Comparison of ENCODE assay signal across 8 cellular contexts in the genomic region with DNA sequence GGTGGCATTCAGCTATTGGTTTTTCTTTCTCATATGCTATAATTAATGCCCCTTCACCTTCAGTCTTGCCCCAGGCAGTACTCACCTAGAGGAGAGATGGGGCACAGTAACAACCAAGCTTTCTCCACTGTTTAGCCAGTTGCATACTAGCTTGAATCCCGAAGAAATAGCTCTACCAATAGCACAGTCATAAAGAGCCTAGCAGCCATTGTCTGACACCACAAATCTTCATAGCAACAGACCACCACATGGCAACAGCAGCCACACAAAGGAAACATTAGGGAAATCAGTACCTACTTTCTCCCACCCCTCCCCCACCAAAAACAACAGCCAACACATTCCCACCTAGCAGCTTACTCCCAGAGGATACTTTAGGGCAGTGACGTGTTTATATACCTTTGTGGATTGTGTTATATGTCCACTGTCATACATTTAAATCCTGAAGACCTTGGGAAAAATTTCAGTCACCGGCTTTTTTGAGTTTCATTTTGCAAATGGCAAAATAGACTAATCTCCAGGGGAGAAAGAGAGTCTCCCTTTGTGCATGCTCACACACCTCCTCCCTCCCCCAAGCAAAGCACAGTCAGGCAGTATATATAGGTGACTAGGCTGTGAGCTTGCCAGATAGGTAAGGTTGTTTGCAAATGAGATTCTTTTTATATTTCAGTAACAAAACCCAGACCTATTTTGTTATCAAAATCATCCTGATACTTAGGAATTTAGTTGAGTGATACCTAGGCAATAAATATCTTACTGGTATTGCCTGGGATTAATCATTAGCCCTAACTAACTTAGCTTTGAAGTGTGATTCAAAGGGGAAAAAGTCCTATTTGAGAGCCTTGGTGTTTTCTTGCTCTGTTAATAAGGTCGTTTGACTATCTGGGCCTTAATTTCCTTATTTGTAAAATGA.
DNase-seq lines count a peak whose midpoint lies in the region; ATAC-seq and TF ChIP-seq lines count a peak whose summit lies in the region.

No MANE protein-coding gene starts in this region.

- DNase-seq in activated T-cell treated with anti-CD3 and anti-CD28 coated beads, Interleukin-2, amount 50 U/mL, for 4 hours, result no peak
- no peak for DNase-seq in activated T-cell treated with anti-CD3 and anti-CD28 coated beads, Interleukin-2, amount 50 U/mL, for 1 hour
- peak; percentile 85 for DNase-seq in NT2/D1 (ENCODE audit: low read depth, low spot score)
- DNase-seq in endothelial cell (ENCODE audit: low spot score), result peak; percentile 74
- DNase-seq in osteoblast (ENCODE audit: insufficient read length, low spot score, missing footprints), result no peak
- DNase-seq in AG08395 (ENCODE audit: low spot score), result no peak
- DNase-seq in hepatic stellate cell (ENCODE audit: low spot score), result no peak

- H3K27ac Mint-ChIP-seq in endothelial cell (ENCODE audit: unreplicated experiment), result peak overlapping the region; percentile 96

- H3K79me2 ChIP-seq in osteoblast (ENCODE audit: insufficient read depth, low read length), result peaks cover 45% of the 10 kb centered on the region

- H3K4me1 Mint-ChIP-seq in activated T-cell treated with anti-CD3 and anti-CD28 coated beads, Interleukin-2, amount 50 U/mL, for 4 hours (ENCODE audit: low read depth), result peaks cover 65% of the 10 kb centered on the region
- peaks cover 43% of the 10 kb centered on the region for H3K4me1 Mint-ChIP-seq in endothelial cell (ENCODE audit: unreplicated experiment)

- no peak overlapping the region for H2AFZ ChIP-seq in osteoblast (ENCODE audit: low read length)

- H3K27ac ChIP-seq in osteoblast (ENCODE audit: low read depth, low read length), result peak overlapping the region; percentile 40

- TF ChIP-seq CTCF in endothelial cell (IDR thresholded peaks at IDR 0.05; ENCODE audit: unreplicated experiment) (no peak), osteoblast (IDR thresholded peaks at IDR 0.05; ENCODE audit: extremely low read depth, low read depth, low read length) (no peak)

- no peak overlapping the region for H3K4me3 ChIP-seq in NT2/D1 (ENCODE audit: insufficient read length, low read depth)
- H3K4me3 ChIP-seq in osteoblast (ENCODE audit: insufficient read depth, low read length), result no peak overlapping the region

- H3K27me3 Mint-ChIP-seq in activated T-cell treated with anti-CD3 and anti-CD28 coated beads, Interleukin-2, amount 50 U/mL, for 4 hours (ENCODE audit: low read depth), result no peaks in the 10 kb centered on the region
- H3K27me3 Mint-ChIP-seq in endothelial cell (ENCODE audit: unreplicated experiment), result peaks cover 3% of the 10 kb centered on the region

- H3K4me3 Mint-ChIP-seq in activated T-cell treated with anti-CD3 and anti-CD28 coated beads, Interleukin-2, amount 50 U/mL, for 4 hours, result peak overlapping the region; percentile 48
- peak overlapping the region; percentile 76 for H3K4me3 Mint-ChIP-seq in endothelial cell (ENCODE audit: unreplicated experiment)

- H3K27me3 ChIP-seq in NT2/D1 (ENCODE audit: insufficient read depth, insufficient read length) (no peaks in the 10 kb centered on the region), osteoblast (ENCODE audit: insufficient read depth, low read length) (no peaks in the 10 kb centered on the region)

- peaks cover 23% of the 10 kb centered on the region for H3K36me3 Mint-ChIP-seq in activated T-cell treated with anti-CD3 and anti-CD28 coated beads, Interleukin-2, amount 50 U/mL, for 4 hours (ENCODE audit: insufficient read depth)
- peaks cover 16% of the 10 kb centered on the region for H3K36me3 Mint-ChIP-seq in endothelial cell (ENCODE audit: low read depth, unreplicated experiment)

- ATAC-seq in activated T-cell treated with anti-CD3 and anti-CD28 coated beads, Interleukin-2, amount 50 U/mL, for 4 hours, result peak; percentile 47 to 68
- ATAC-seq in HG02981 (IDR thresholded peaks at IDR 0.05; ENCODE audit: unreplicated experiment), result peak; percentile 50

- peaks cover 24% of the 10 kb centered on the region for H4K20me1 ChIP-seq in osteoblast (ENCODE audit: insufficient read depth, low read length)

- H3K9ac ChIP-seq in NT2/D1 (ENCODE audit: insufficient read length, low read depth), result no peak overlapping the region

- H3K4me2 ChIP-seq in osteoblast (ENCODE audit: insufficient read depth, low read length), result no peak overlapping the region

- H3K9me3 Mint-ChIP-seq in activated T-cell treated with anti-CD3 and anti-CD28 coated beads, Interleukin-2, amount 50 U/mL, for 4 hours, result peaks cover 12% of the 10 kb centered on the region
- H3K9me3 Mint-ChIP-seq in endothelial cell (ENCODE audit: unreplicated experiment), result no peaks in the 10 kb centered on the region

- H3K4me1 ChIP-seq in NT2/D1 (ENCODE audit: insufficient read depth, insufficient read length), result no peaks in the 10 kb centered on the region
- H3K4me1 ChIP-seq in osteoblast (ENCODE audit: insufficient read depth, low read length), result peaks cover 18% of the 10 kb centered on the region

- peaks cover 8% of the 10 kb centered on the region for H3K9me3 ChIP-seq in NT2/D1 (ENCODE audit: insufficient read depth, low read length)
- no peaks in the 10 kb centered on the region for H3K9me3 ChIP-seq in osteoblast (ENCODE audit: low read depth, low read length)

- H3K36me3 ChIP-seq in NT2/D1 (ENCODE audit: insufficient read depth, insufficient read length, low read length) (peaks cover 9% of the 10 kb centered on the region), osteoblast (ENCODE audit: insufficient read depth, low read length) (no peaks in the 10 kb centered on the region)

Comparison
In these comparisons a context has a peak if more than half of its experiments do, and no peak if none do; other contexts are left out.
1. DNase-seq: peak in NT2/D1 (single experiment) and endothelial cell (single experiment); none in activated T-cell treated with anti-CD3 and anti-CD28 coated beads, Interleukin-2, amount 50 U/mL, for 4 hours (single experiment), activated T-cell treated with anti-CD3 and anti-CD28 coated beads, Interleukin-2, amount 50 U/mL, for 1 hour (single experiment), osteoblast (single experiment), AG08395 (single experiment) and hepatic stellate cell (single experiment).